In genomic region chr14:100748403-100748802, GRCh38 we compare ENCODE assay signal across 19 cellular contexts. TPM values are rescaled to one million over a fixed set of nuclear protein-coding genes. Genes with fewer than 3 reads are reported as not detected.
DNase-seq lines count a peak whose midpoint lies in the region; FAIRE-seq and TF ChIP-seq lines count a peak whose summit lies in the region.
"Had no signal": no experiment of that assay in that cellular context is flagged by ENCODE, and none has a peak within 500 bp of the region (broad histone marks: within the 10 kb centered on the region; RNA-seq: fewer than 3 reads in every experiment).

No MANE protein-coding gene starts in this region.

- no peaks in the 10 kb centered on the region for H3K4me1 ChIP-seq in kidney (ENCODE audit: control insufficient read depth in 1 of 2, insufficient read depth in 1 of 2, low read depth in 1 of 2, low read length in 2 of 2)
- H3K4me1 ChIP-seq: BLaER1, Caco-2 had no signal

- H3K36me3 ChIP-seq in kidney (ENCODE audit: control insufficient read depth in 1 of 2, insufficient read depth in 2 of 2, low read length in 2 of 2), result no peaks in the 10 kb centered on the region
- H3K36me3 ChIP-seq: BLaER1 had no signal

- TF ChIP-seq CTCF in kidney (IDR thresholded peaks at IDR 0.05; ENCODE audit: borderline replicate concordance, extremely low read depth, insufficient read depth), result no peak

- no peak overlapping the region for H3K9ac ChIP-seq in kidney (ENCODE audit: low read length in 2 of 2)
- H3K9ac ChIP-seq: BLaER1 had no signal

- H3K9me3 ChIP-seq in kidney (ENCODE audit: control insufficient read depth in 1 of 2, low read length in 2 of 2), result no peaks in the 10 kb centered on the region
- H3K9me3 ChIP-seq: BLaER1, Caco-2 had no signal

- peak; percentile 28 for DNase-seq in activated effector memory CD4-positive, alpha-beta T cell treated with anti-CD3 and anti-CD28 coated beads, Interleukin-2, amount 50 U/mL, for 16 hours
- DNase-seq in activated effector memory CD4-positive, alpha-beta T cell treated with Interleukin-2 at 50 U/mL for 16 hours, result no peak
- DNase-seq in kidney, result peak; percentile 31
- peak; percentile 22 for DNase-seq in posterior vena cava (ENCODE audit: low spot score)
- DNase-seq in NCI-H2107 (lab: John Stamatoyannopoulos, UW), result no peak
- DNase-seq in SIG-M5 (lab: John Stamatoyannopoulos, UW), result no peak
- no peak for DNase-seq in NCI-H446 (lab: John Stamatoyannopoulos, UW)
- no peak for DNase-seq in activated gamma-delta T cell (lab: John Stamatoyannopoulos, UW)
- DNase-seq: AML-193; Caco-2; CD8-positive, alpha-beta memory T cell; DND-41; GDM1 had no signal

- FAIRE-seq in kidney (lab: Jason Lieb, UNC), result no peak
- FAIRE-seq: GM12892, H54 had no signal

- intact Hi-C loops in kidney (cut with DNase I), result no loop called here
- intact Hi-C loops in posterior vena cava (cut with DNase I), result no loop called here

- no peak overlapping the region for H3K27ac ChIP-seq in kidney (ENCODE audit: low read depth in 2 of 2, low read length in 2 of 2)
- H3K27ac ChIP-seq: 22Rv1, BLaER1 had no signal

- H3K4me3 ChIP-seq in kidney (ENCODE audit: low read length in 2 of 2), result no peak overlapping the region
- H3K4me3 ChIP-seq: BLaER1 had no signal

RNA-seq across cellular contexts. Expression of gene DLK1, which starts 21.7 kb away (rescaled TPM):
- total RNA-seq in kidney, result not detected
- 0.17 TPM for polyA plus RNA-seq in kidney (ENCODE audit: insufficient read depth, low read depth, low replicate concordance)
- total RNA-seq in posterior vena cava, result not detected
- total RNA-seq: A673; Caco-2; CD8-positive, alpha-beta memory T cell; HT1080 had no signal
- polyA plus RNA-seq: CD8-positive, alpha-beta memory T cell had no signal

Comparison
In these comparisons a context has a peak if more than half of its experiments do, and no peak if none do; other contexts are left out.
1. DNase-seq: peak in activated effector memory CD4-positive, alpha-beta T cell treated with anti-CD3 and anti-CD28 coated beads, Interleukin-2, amount 50 U/mL, for 16 hours (single experiment), kidney (single experiment) and posterior vena cava (single experiment); none in activated effector memory CD4-positive, alpha-beta T cell treated with Interleukin-2 at 50 U/mL for 16 hours (single experiment), NCI-H2107 (single experiment), SIG-M5 (single experiment), NCI-H446 (0 of 2) and activated gamma-delta T cell (single experiment).